31 cellular contexts compared by ENCODE assay signal in the genomic region with DNA sequence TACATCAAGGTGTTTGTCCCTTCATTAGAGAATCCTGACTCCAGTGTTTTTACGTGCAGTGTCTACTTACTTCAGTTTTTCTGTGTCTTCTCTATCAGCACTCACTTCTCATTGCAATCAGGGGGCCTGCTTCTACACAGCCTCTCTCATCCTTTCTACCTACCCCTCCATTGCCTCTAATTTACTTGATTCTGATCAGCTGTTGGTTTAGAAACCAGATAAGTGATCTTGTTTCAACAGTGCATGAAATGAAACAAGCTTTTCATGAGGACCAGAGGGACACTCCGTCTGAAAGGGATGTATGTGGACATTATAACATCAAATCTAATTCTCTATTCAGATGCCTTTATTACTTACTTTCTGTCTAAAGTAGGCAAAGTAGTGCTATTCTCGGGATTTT.
"Had no signal": no experiment of that assay in that cellular context is flagged by ENCODE, and none has a peak within 500 bp of the region (broad histone marks: within the 10 kb centered on the region; RNA-seq: fewer than 3 reads in every experiment).

No MANE protein-coding gene starts in this region.

- H3K4me1 Mint-ChIP-seq: immature natural killer cell had no signal

- H3K27ac ChIP-seq: left lung, lower lobe of right lung, pancreas, prostate gland, skin epidermis, suprapubic skin, thoracic aorta, tibial artery, upper lobe of right lung had no signal

- H3K27me3 ChIP-seq: left lung, pancreas, suprapubic skin, tibial artery, upper lobe of right lung had no signal

- H3K4me3 ChIP-seq: left lung, lower lobe of right lung, pancreas, prostate gland, skin epidermis, suprapubic skin, thoracic aorta, tibial artery, upper lobe of right lung had no signal

- H3K36me3 Mint-ChIP-seq: immature natural killer cell; naive thymus-derived CD8-positive, alpha-beta T cell; stimulated activated effector memory CD8-positive, alpha-beta T cell treated with anti-CD3 and anti-CD28 coated beads, Interleukin-12 subunit alpha, Interleukin-12 subunit beta, amount 100 ng/mL, for 72 hours had no signal

- H3K36me3 ChIP-seq: left lung, lower lobe of right lung, pancreas, prostate gland, suprapubic skin, thoracic aorta, tibial artery, upper lobe of right lung had no signal

- H3K4me1 ChIP-seq: prostate gland had no signal

- H3K27me3 Mint-ChIP-seq: naive thymus-derived CD8-positive, alpha-beta T cell; stimulated activated naive CD8-positive, alpha-beta T cell treated with anti-CD3 and anti-CD28 coated beads, Interleukin-15, Interleukin-2, amounts not matched to agents 100 ng/mL and 50 ng/mL, for 24 hours had no signal

- H3K27ac Mint-ChIP-seq: immature natural killer cell; naive thymus-derived CD8-positive, alpha-beta T cell; nephron; stimulated activated effector memory CD8-positive, alpha-beta T cell treated with anti-CD3 and anti-CD28 coated beads, Interleukin-12 subunit alpha, Interleukin-12 subunit beta, amount 100 ng/mL, for 72 hours; stimulated activated naive CD8-positive, alpha-beta T cell treated with anti-CD3 and anti-CD28 coated beads, Interleukin-15, Interleukin-2, amounts not matched to agents 100 ng/mL and 50 ng/mL, for 24 hours had no signal

- H3K4me3 Mint-ChIP-seq: immature natural killer cell; naive thymus-derived CD8-positive, alpha-beta T cell; nephron; neural crest cell; stimulated activated effector memory CD8-positive, alpha-beta T cell treated with anti-CD3 and anti-CD28 coated beads, Interleukin-12 subunit alpha, Interleukin-12 subunit beta, amount 100 ng/mL, for 72 hours; stimulated activated naive CD8-positive, alpha-beta T cell treated with anti-CD3 and anti-CD28 coated beads, Interleukin-15, Interleukin-2, amounts not matched to agents 100 ng/mL and 50 ng/mL, for 24 hours had no signal

- H3K9me3 ChIP-seq: left lung, lower lobe of right lung, pancreas, prostate gland, suprapubic skin, thoracic aorta, tibial artery, upper lobe of right lung had no signal

- H3K9me3 Mint-ChIP-seq: immature natural killer cell; naive thymus-derived CD8-positive, alpha-beta T cell; nephron; stimulated activated effector memory CD8-positive, alpha-beta T cell treated with anti-CD3 and anti-CD28 coated beads, Interleukin-12 subunit alpha, Interleukin-12 subunit beta, amount 100 ng/mL, for 72 hours; stimulated activated naive CD8-positive, alpha-beta T cell treated with anti-CD3 and anti-CD28 coated beads, Interleukin-15, Interleukin-2, amounts not matched to agents 100 ng/mL and 50 ng/mL, for 24 hours had no signal

- ATAC-seq: left colon; left lung; lower lobe of right lung; naive thymus-derived CD8-positive, alpha-beta T cell; pancreas; right cardiac atrium; sciatic nerve; stimulated activated effector memory CD8-positive, alpha-beta T cell treated with anti-CD3 and anti-CD28 coated beads, Interleukin-12 subunit alpha, Interleukin-12 subunit beta, amount 100 ng/mL, for 72 hours; upper lobe of right lung had no signal

- DNase-seq: hypothalamus; immature natural killer cell; kidney; left colon; left lung; lower lobe of right lung; mammary epithelial cell; mesenchymal stem cell; naive thymus-derived CD8-positive, alpha-beta T cell; nucleus accumbens; pancreas; posterior cingulate gyrus; retina; right cardiac atrium; stimulated activated CD4-positive, alpha-beta T cell treated with anti-CD3 and anti-CD28 coated beads, Interleukin-12 subunit alpha, Interleukin-12 subunit beta, amount 100 ng/mL, for 4 hours; stimulated activated CD4-positive, alpha-beta T cell treated with anti-CD3 and anti-CD28 coated beads, Interleukin-15, amount 100 ng/mL, for 24 hours; stimulated activated CD4-positive, alpha-beta T cell treated with anti-CD3 and anti-CD28 coated beads, Interleukin-2, amount 100 ng/mL, for 24 hours; stimulated activated CD4-positive, alpha-beta T cell treated with anti-CD3 and anti-CD28 coated beads, Interleukin-4, amount 100 ng/mL, for 1 hour; stimulated activated naive CD4-positive, alpha-beta T cell; trophoblast cell; upper lobe of right lung had no signal
